Comparison of ENCODE assay signal across 8 cellular contexts in the genomic region with DNA sequence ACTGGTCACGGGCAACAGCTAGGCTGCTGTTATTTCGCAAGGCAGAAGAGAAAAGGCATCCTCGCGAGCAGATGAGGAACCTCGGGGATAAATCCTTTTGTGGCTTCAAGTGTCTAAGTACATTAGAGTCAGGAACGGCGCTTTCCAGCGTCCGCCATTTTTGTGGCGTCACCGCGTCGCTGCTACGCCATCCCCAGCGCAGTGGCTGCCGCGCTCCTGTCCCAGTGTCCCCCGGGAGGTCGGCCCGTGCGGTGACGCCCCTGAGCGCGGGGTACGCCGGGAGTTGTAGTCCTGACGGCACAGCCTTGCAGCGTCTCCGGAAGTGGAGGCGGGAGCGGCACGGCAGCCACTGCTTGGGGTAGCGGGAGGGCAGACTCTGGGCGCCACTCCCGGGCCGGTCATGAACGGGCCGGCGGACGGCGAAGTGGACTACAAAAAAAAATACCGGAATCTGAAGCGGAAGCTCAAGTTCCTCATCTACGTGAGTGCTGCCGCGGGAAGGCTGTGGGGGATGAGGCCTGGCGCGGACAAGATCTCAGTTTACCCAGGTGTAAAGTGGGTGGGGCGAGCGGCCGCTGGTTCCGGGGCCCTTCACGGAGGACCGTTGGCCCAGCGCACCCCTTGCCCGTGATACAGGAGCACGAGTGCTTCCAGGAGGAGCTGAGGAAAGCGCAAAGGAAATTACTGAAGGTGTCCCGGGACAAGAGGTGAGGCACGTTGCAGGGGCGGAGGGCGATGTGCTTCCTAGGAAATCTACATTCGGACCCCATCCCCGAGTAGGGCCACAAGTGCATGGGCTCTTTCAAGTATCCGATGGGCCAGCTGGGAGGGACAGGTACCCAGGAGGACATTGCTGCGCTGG. TPM values are rescaled to one million over a fixed set of nuclear protein-coding genes. Genes with fewer than 3 reads are reported as not detected.
A peak's percentile ranks its signal among the peaks of the same experiment; 100 is the strongest.
DNase-seq lines count a peak whose midpoint lies in the region; ATAC-seq and TF ChIP-seq lines count a peak whose summit lies in the region.

A gene with protein sequence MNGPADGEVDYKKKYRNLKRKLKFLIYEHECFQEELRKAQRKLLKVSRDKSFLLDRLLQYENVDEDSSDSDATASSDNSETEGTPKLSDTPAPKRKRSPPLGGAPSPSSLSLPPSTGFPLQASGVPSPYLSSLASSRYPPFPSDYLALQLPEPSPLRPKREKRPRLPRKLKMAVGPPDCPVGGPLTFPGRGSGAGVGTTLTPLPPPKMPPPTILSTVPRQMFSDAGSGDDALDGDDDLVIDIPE (plus strand): TSS at position 331 of the 862 bp plus-strand sequence. CDS start 70 bp downstream, at position 401.

- H3K27me3 ChIP-seq in kidney epithelial cell (ENCODE audit: control insufficient read depth, insufficient read depth, low read length): no peaks in the 10 kb centered on the region

- peaks cover 2% of the 10 kb centered on the region for H3K36me3 ChIP-seq in kidney epithelial cell (ENCODE audit: control insufficient read depth, insufficient read depth, low read length)

- no peaks in the 10 kb centered on the region for H3K27me3 Mint-ChIP-seq in chondrocyte (ENCODE audit: low read depth)

- H3K27ac Mint-ChIP-seq in chondrocyte (ENCODE audit: unreplicated experiment): peak within 1 kb of the TSS; percentile 94

- no peaks in the 10 kb centered on the region for H3K9me3 Mint-ChIP-seq in chondrocyte (ENCODE audit: low read depth)

- DNase-seq in AML-193 (lab: John Stamatoyannopoulos, UW) (peak; percentile 90 to 91), NCI-H510A treated with DMSO at 0.1 percent for 48 hours (lab: John Stamatoyannopoulos, UW) (peak; percentile 98), chondrocyte (ENCODE audit: low spot score) (peak; percentile 99), kidney epithelial cell (ENCODE audit: low read depth) (peak; percentile 78)
- DNase-seq in activated CD4-positive, alpha-beta T cell treated with anti-CD3 and anti-CD28 coated beads for 24 hours (ENCODE audit: low read depth in 2 of 2): peak; percentile 97 to 99
- peak; percentile 95 to 99 for DNase-seq in stimulated activated CD4-positive, alpha-beta T cell treated with anti-CD3 and anti-CD28 coated beads, Interleukin-1b, Interleukin-23, amount 100 ng/mL, for 1 hour (ENCODE audit: low read depth in 2 of 2)

- peak within 1 kb of the TSS; percentile 96 for H3K4me3 ChIP-seq in kidney epithelial cell (ENCODE audit: low read depth, low read length)

- H3K4me1 Mint-ChIP-seq in chondrocyte (ENCODE audit: low read depth): peaks cover 24% of the 10 kb centered on the region

- H3K4me3 Mint-ChIP-seq in chondrocyte (ENCODE audit: unreplicated experiment): peak within 1 kb of the TSS; percentile 96

- peak; percentile 27 for TF ChIP-seq CTCF in chondrocyte (IDR thresholded peaks at IDR 0.05)
- TF ChIP-seq CTCF in kidney epithelial cell (IDR thresholded peaks at IDR 0.05; ENCODE audit: insufficient read depth, low read length, poor library complexity, severe bottlenecking): no peak

- ATAC-seq in GM19043 (IDR thresholded peaks at IDR 0.05; ENCODE audit: low read depth, unreplicated experiment) (peak; percentile 89), HG03378 (IDR thresholded peaks at IDR 0.05; ENCODE audit: unreplicated experiment) (peak; percentile 73)

- H3K36me3 Mint-ChIP-seq in chondrocyte (ENCODE audit: low read depth): peaks cover 8% of the 10 kb centered on the region

RNA-seq across cellular contexts. Expression of the gene that starts here (rescaled TPM):
- total RNA-seq in chondrocyte: 57.1 to 68.5 TPM (median 64.6 TPM) in 3 replicates
- 43.8 and 114 TPM in 2 replicates for total RNA-seq in kidney epithelial cell

Comparison
In these comparisons a context has a peak if more than half of its experiments do, and no peak if none do; other contexts are left out.
1. Peak in every context shown above with its lines: DNase-seq, ATAC-seq and H3K4me3 ChIP-seq.